Comparison of ENCODE assay signal across 22 cellular contexts in genomic region chrX:12693754-12694153, GRCh38.
DNase-seq lines count a peak whose midpoint lies in the region; TF ChIP-seq lines count a peak whose summit lies in the region.
"Had no signal": no experiment of that assay in that cellular context is flagged by ENCODE, and none has a peak within 500 bp of the region (broad histone marks: within the 10 kb centered on the region; RNA-seq: fewer than 3 reads in every experiment).

No MANE protein-coding gene starts in this region.

- H3K4me1 Mint-ChIP-seq in MCF 10A (ENCODE audit: insufficient read depth, unreplicated experiment) = no peaks in the 10 kb centered on the region
- no peaks in the 10 kb centered on the region for H3K4me1 Mint-ChIP-seq in activated CD4-positive, alpha-beta T cell treated with anti-CD3 and anti-CD28 coated beads, Interleukin-2, amount 10 ng/mL, durations not matched to agents 24 days and 14 days
- H3K4me1 Mint-ChIP-seq: CD14-positive monocyte, GM23338, IgD-negative memory B cell had no signal

- H3K27ac Mint-ChIP-seq in MCF 10A (ENCODE audit: low read depth, unreplicated experiment) = no peak overlapping the region
- no peak overlapping the region for H3K27ac Mint-ChIP-seq in activated CD4-positive, alpha-beta T cell treated with anti-CD3 and anti-CD28 coated beads, Interleukin-2, amount 10 ng/mL, durations not matched to agents 24 days and 14 days
- H3K27ac Mint-ChIP-seq: CD14-positive monocyte, GM23338, IgD-negative memory B cell had no signal

- peak; percentile 25 for DNase-seq in MCF 10A (ENCODE audit: unreplicated experiment)
- no peak for DNase-seq in breast epithelium (ENCODE audit: low spot score in 2 of 2)
- peak; percentile 20 for DNase-seq in MG63
- DNase-seq in cardiac fibroblast (ENCODE audit: low read depth in 2 of 2) = peak; percentile 14 to 57
- peak; percentile 5 for DNase-seq in stromal cell of bone marrow (ENCODE audit: low read depth)
- DNase-seq in GM19240 (ENCODE audit: insufficient read length, low spot score) = no peak
- DNase-seq in activated CD4-positive, alpha-beta T cell treated with anti-CD3 and anti-CD28 coated beads, Interleukin-2, amount 10 ng/mL, durations not matched to agents 24 days and 14 days = no peak
- DNase-seq in DMS114 treated with DMSO at 0.1 percent for 48 hours (lab: John Stamatoyannopoulos, UW; ENCODE audit: unreplicated experiment) = no peak
- DNase-seq: HCEC 1CT, Karpas-422, NCI-H1105 treated with DMSO at 0.1 percent for 48 hours, NCI-H1694, NCI-H2081, NCI-H2171, NCI-H345, NCI-H524 treated with DMSO at 0.1 percent for 48 hours, OCI-M1 had no signal

- H3K36me3 Mint-ChIP-seq in MCF 10A (ENCODE audit: insufficient read depth, unreplicated experiment) = no peaks in the 10 kb centered on the region
- no peaks in the 10 kb centered on the region for H3K36me3 Mint-ChIP-seq in activated CD4-positive, alpha-beta T cell treated with anti-CD3 and anti-CD28 coated beads, Interleukin-2, amount 10 ng/mL, durations not matched to agents 24 days and 14 days (ENCODE audit: low read depth)
- H3K36me3 Mint-ChIP-seq: CD14-positive monocyte, IgD-negative memory B cell had no signal

- H3K4me3 ChIP-seq in breast epithelium (no peak overlapping the region), MG63 (no peak overlapping the region), cardiac fibroblast (replicated peaks in 1 of 2; ENCODE audit: low read depth in 2 of 2, low read length in 2 of 2) (no peak overlapping the region)
- H3K4me3 ChIP-seq: GM12878, GM23338 had no signal

- intact Hi-C loops in MCF 10A (cut with micrococcal nuclease) = no loop called here
- intact Hi-C loops in breast epithelium (cut with DNase I; ENCODE audit: low total_unique reads) = no loop called here
- intact Hi-C loops in activated CD4-positive, alpha-beta T cell treated with anti-CD3 and anti-CD28 coated beads, Interleukin-2, amount 10 ng/mL, durations not matched to agents 24 days and 14 days (cut with micrococcal nuclease) = no loop called here

- no peaks in the 10 kb centered on the region for H3K9me3 Mint-ChIP-seq in MCF 10A (ENCODE audit: unreplicated experiment)
- H3K9me3 Mint-ChIP-seq in activated CD4-positive, alpha-beta T cell treated with anti-CD3 and anti-CD28 coated beads, Interleukin-2, amount 10 ng/mL, durations not matched to agents 24 days and 14 days = no peaks in the 10 kb centered on the region
- H3K9me3 Mint-ChIP-seq: CD14-positive monocyte, GM23338, IgD-negative memory B cell had no signal

- no TSS peak for BruUV-seq in MCF 10A (replicated peaks; lab: Mats Ljungman, UMichigan)

- TF ChIP-seq CTCF in MCF 10A (IDR thresholded peaks at IDR 0.05; ENCODE audit: unreplicated experiment) = no peak
- TF ChIP-seq CTCF in breast epithelium (IDR thresholded peaks at IDR 0.05) = no peak
- TF ChIP-seq CTCF in cardiac fibroblast (IDR thresholded peaks at IDR 0.05; ENCODE audit: low read depth, low read length) = no peak

- H3K4me3 Mint-ChIP-seq in MCF 10A (ENCODE audit: unreplicated experiment) = no peak overlapping the region
- H3K4me3 Mint-ChIP-seq in activated CD4-positive, alpha-beta T cell treated with anti-CD3 and anti-CD28 coated beads, Interleukin-2, amount 10 ng/mL, durations not matched to agents 24 days and 14 days = no peak overlapping the region
- H3K4me3 Mint-ChIP-seq: CD14-positive monocyte, GM23338, IgD-negative memory B cell had no signal

- H3K27ac ChIP-seq in breast epithelium = no peak overlapping the region
- H3K27ac ChIP-seq: 22Rv1 had no signal

- H3K4me1 ChIP-seq in breast epithelium = no peaks in the 10 kb centered on the region

- POLR2A ChIA-PET in MCF 10A (lab: Yijun Ruan, JAX) = no interaction called here

- H3K9me3 ChIP-seq in breast epithelium (no peaks in the 10 kb centered on the region), MG63 (no peaks in the 10 kb centered on the region)

- H3K27me3 ChIP-seq in breast epithelium (peaks cover 0 to 40% of the 10 kb centered on the region in 2 donors), MG63 (no peaks in the 10 kb centered on the region)

- peaks cover 58% of the 10 kb centered on the region for H3K27me3 Mint-ChIP-seq in MCF 10A (ENCODE audit: insufficient read depth, unreplicated experiment)
- peaks cover 16% of the 10 kb centered on the region for H3K27me3 Mint-ChIP-seq in activated CD4-positive, alpha-beta T cell treated with anti-CD3 and anti-CD28 coated beads, Interleukin-2, amount 10 ng/mL, durations not matched to agents 24 days and 14 days

- no peak for TF ChIP-seq POLR2A in breast epithelium (IDR thresholded peaks at IDR 0.05)

- CTCF ChIA-PET in MCF 10A (lab: Yijun Ruan, JAX) = no interaction called here

- H3K36me3 ChIP-seq in breast epithelium (no peaks in the 10 kb centered on the region), MG63 (no peaks in the 10 kb centered on the region)

Comparison
In these comparisons a context has a peak if more than half of its experiments do, and no peak if none do; other contexts are left out.
1. DNase-seq: peak in MCF 10A (single experiment), MG63 (single experiment), cardiac fibroblast (2 of 2) and stromal cell of bone marrow (single experiment); none in breast epithelium (0 of 2), GM19240 (single experiment), activated CD4-positive, alpha-beta T cell treated with anti-CD3 and anti-CD28 coated beads, Interleukin-2, amount 10 ng/mL, durations not matched to agents 24 days and 14 days (single experiment) and DMS114 treated with DMSO at 0.1 percent for 48 hours (single experiment).